9 cellular contexts compared by ENCODE assay signal in the genomic region with DNA sequence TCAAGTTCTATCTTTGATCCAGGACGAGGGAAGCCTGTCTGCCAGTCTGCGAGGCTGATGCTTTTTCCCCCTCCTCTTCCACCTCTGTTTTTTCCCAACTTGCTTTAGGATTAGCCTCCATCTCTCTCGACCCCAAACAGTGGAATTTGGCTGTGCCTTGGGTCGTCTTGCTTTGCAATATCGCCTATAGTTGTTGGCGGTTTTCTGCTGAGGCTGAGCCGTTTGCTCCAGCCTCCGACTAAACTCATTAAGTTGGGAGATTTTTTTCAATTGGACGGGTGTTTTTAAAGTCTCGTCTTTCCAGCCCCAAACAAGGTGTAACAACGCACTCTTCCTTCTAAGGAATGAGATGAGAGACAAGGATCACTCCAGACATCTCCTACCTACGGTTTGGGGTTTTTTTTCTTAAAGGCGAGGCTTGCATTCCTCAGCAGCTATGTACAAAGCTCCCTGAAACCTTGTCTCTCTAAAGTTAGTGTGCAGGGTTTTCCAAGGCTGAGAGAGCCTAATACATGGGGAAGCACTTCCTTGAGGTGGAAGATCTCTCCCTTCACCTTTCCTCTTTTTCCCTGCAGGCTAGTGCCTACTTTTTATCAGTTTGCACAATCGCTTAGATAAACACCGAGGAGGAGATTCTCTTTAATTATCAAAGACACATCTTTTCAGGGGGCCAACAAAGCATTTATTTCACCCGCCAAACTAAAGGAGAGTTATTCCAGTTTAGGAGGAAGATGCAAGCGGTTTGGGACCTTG. TPM values are rescaled to one million over a fixed set of nuclear protein-coding genes. Genes with fewer than 3 reads are reported as not detected.
A peak's percentile ranks its signal among the peaks of the same experiment; 100 is the strongest.
DNase-seq lines count a peak whose midpoint lies in the region; ATAC-seq and FAIRE-seq lines count a peak whose summit lies in the region.
"Had no signal": no experiment of that assay in that cellular context is flagged by ENCODE, and none has a peak within 500 bp of the region (broad histone marks: within the 10 kb centered on the region; RNA-seq: fewer than 3 reads in every experiment).

No MANE protein-coding gene starts in this region.

- H3K27ac ChIP-seq in rectal smooth muscle tissue (ENCODE audit: low read depth, low read length), result peak overlapping the region; percentile 95

- H3K4me3 ChIP-seq in rectal smooth muscle tissue (ENCODE audit: low read length), result peak overlapping the region; percentile 82

- H3K27me3 ChIP-seq in rectal smooth muscle tissue (ENCODE audit: control insufficient read depth, insufficient read depth, low read length), result no peaks in the 10 kb centered on the region

- H3K4me1 ChIP-seq in rectal smooth muscle tissue (ENCODE audit: control insufficient read depth, insufficient read depth, low read length), result peaks cover 27% of the 10 kb centered on the region

- H3K36me3 ChIP-seq in rectal smooth muscle tissue (ENCODE audit: control insufficient read depth, insufficient read depth, low read length), result no peaks in the 10 kb centered on the region

- peak; percentile 61 for DNase-seq in ELF-1 (ENCODE audit: low read depth, low spot score)
- DNase-seq in RPMI7951 (ENCODE audit: low read depth), result peak; percentile 70
- DNase-seq in fibroblast of peridontal ligament (ENCODE audit: extremely low read depth), result peak; percentile 69
- DNase-seq in C1 segment of cervical spinal cord (lab: John Stamatoyannopoulos, UW), result no peak
- DNase-seq in HTR-8/SVneo (ENCODE audit: insufficient read length, low spot score), result no peak

- FAIRE-seq in HTR-8/SVneo (lab: Jason Lieb, UNC), result no peak

- ATAC-seq in GM21737 (IDR thresholded peaks at IDR 0.05; ENCODE audit: unreplicated experiment) (no peak), esophagus mucosa (no peak)

- H3K9ac ChIP-seq in rectal smooth muscle tissue (ENCODE audit: low read length), result no peak overlapping the region

RNA-seq across cellular contexts. Expression of a gene that starts 4.7 kb away (rescaled TPM):
- 13.2 and 18.7 TPM in 2 replicates for total RNA-seq in RPMI7951 (2014; rRNA removed; shearing (Covaris generic))
- 6.9 TPM for total RNA-seq in esophagus mucosa
- total RNA-seq: T-helper 1 cell treated with Interleukin-12 subunit alpha and Interleukin-12 subunit beta and Interleukin-4 antibody, amounts not matched to agents 30 ng/mL and 1 ng/mL, for 36 hours had no signal

Comparison
In these comparisons a context has a peak if more than half of its experiments do, and no peak if none do; other contexts are left out.
1. DNase-seq: peak in ELF-1 (single experiment), RPMI7951 (single experiment) and fibroblast of peridontal ligament (single experiment); none in C1 segment of cervical spinal cord (0 of 14) and HTR-8/SVneo (single experiment).